ENCODE assay signal across 9 cellular contexts in genomic region chr4:31674313-31674947, GRCh38.
DNase-seq lines count a peak whose midpoint lies in the region; ATAC-seq and TF ChIP-seq lines count a peak whose summit lies in the region.
"Had no signal": no experiment of that assay in that cellular context is flagged by ENCODE, and none has a peak within 500 bp of the region (broad histone marks: within the 10 kb centered on the region; RNA-seq: fewer than 3 reads in every experiment).

No MANE protein-coding gene starts in this region.

- H3K4me2 ChIP-seq in neural cell (ENCODE audit: low read length), result no peak overlapping the region

- no peak overlapping the region for H2AFZ ChIP-seq in neural cell (ENCODE audit: low read depth, low read length)

- H3K27me3 ChIP-seq in neural cell (ENCODE audit: insufficient read depth, low read depth, low read length), result no peaks in the 10 kb centered on the region

- no peaks in the 10 kb centered on the region for H4K20me1 ChIP-seq in neural cell (ENCODE audit: insufficient read depth)

- TF ChIP-seq CTCF in LNCaP clone FGC (IDR thresholded peaks at IDR 0.05; ENCODE audit: control insufficient read depth, extremely low read depth, insufficient read depth) (peak; percentile 61), neural cell (IDR thresholded peaks at IDR 0.05; ENCODE audit: poor library complexity, severe bottlenecking) (peak; percentile 18)

- no peaks in the 10 kb centered on the region for H3K4me1 Mint-ChIP-seq in stimulated activated naive CD8-positive, alpha-beta T cell treated with anti-CD3 and anti-CD28 coated beads, Interleukin-15, amount 100 ng/mL, for 72 hours

- H3K27ac ChIP-seq in neural cell (ENCODE audit: low read length), result no peak overlapping the region

- DNase-seq in GM03348 (ENCODE audit: low spot score) (peak; percentile 57), LNCaP clone FGC (ENCODE audit: low read depth) (no peak), T47D (ENCODE audit: low read depth in 1 of 2, low spot score in 1 of 2) (peak; percentile 24 to 42), globus pallidus (ENCODE audit: low spot score) (no peak), medulla oblongata (ENCODE audit: extremely low spot score) (no peak), DMS153 (lab: John Stamatoyannopoulos, UW) (no peak)
- no peak for DNase-seq in stimulated activated naive CD8-positive, alpha-beta T cell treated with anti-CD3 and anti-CD28 coated beads, Interleukin-15, amount 100 ng/mL, for 72 hours
- DNase-seq: NCI-H1092 had no signal

- H3K9me3 ChIP-seq in neural cell (ENCODE audit: low read length), result no peaks in the 10 kb centered on the region

- no peak for TF ChIP-seq EP300 in neural cell (conservative IDR thresholded peaks at IDR 0.05; ENCODE audit: poor library complexity, severe bottlenecking)

- no peak for TF ChIP-seq RAD21 in neural cell (conservative IDR thresholded peaks at IDR 0.05)

- H3K9me2 ChIP-seq in neural cell (ENCODE audit: insufficient read depth, low read length), result no peaks in the 10 kb centered on the region

- peaks cover 0 to 7% of the 10 kb centered on the region in 2 donors for H3K9me3 Mint-ChIP-seq in stimulated activated naive CD8-positive, alpha-beta T cell treated with anti-CD3 and anti-CD28 coated beads, Interleukin-15, amount 100 ng/mL, for 72 hours

- H3K9ac ChIP-seq in neural cell (ENCODE audit: low read length), result no peak overlapping the region

- no peak overlapping the region for H3K4me3 Mint-ChIP-seq in stimulated activated naive CD8-positive, alpha-beta T cell treated with anti-CD3 and anti-CD28 coated beads, Interleukin-15, amount 100 ng/mL, for 72 hours

- no peaks in the 10 kb centered on the region for H3K79me2 ChIP-seq in neural cell (replicated peaks; ENCODE audit: insufficient read depth, low read length)

- no peak overlapping the region for H3K27ac Mint-ChIP-seq in stimulated activated naive CD8-positive, alpha-beta T cell treated with anti-CD3 and anti-CD28 coated beads, Interleukin-15, amount 100 ng/mL, for 72 hours

- H3K4me3 ChIP-seq in LNCaP clone FGC (ENCODE audit: low read depth, low read length), result no peak overlapping the region
- no peak overlapping the region for H3K4me3 ChIP-seq in neural cell (ENCODE audit: low read length)

- H3F3A ChIP-seq in neural cell (ENCODE audit: insufficient read depth, low read length, poor library complexity, severe bottlenecking), result no peaks in the 10 kb centered on the region

- no peak for ATAC-seq in stimulated activated naive CD8-positive, alpha-beta T cell treated with anti-CD3 and anti-CD28 coated beads, Interleukin-15, amount 100 ng/mL, for 72 hours

- H3K27me3 Mint-ChIP-seq in stimulated activated naive CD8-positive, alpha-beta T cell treated with anti-CD3 and anti-CD28 coated beads, Interleukin-15, amount 100 ng/mL, for 72 hours, result no peaks in the 10 kb centered on the region

- in situ Hi-C loops in T47D (cut with HindIII; ENCODE audit: low pct_unique_long_range_greater_than_20kb, low sequenced_read_pairs), result no loop called here

- H3K36me3 ChIP-seq in neural cell (ENCODE audit: insufficient read depth, low read length), result no peaks in the 10 kb centered on the region

TF ChIP-seq in neural cell, 6 proteins besides CTCF, POLR2A, EP300 and RAD21:
- TF ChIP-seq TAF1 (IDR thresholded peaks at IDR 0.05; ENCODE audit: low read depth) (no peak), SMC3 (conservative IDR thresholded peaks at IDR 0.05; ENCODE audit: poor library complexity) (peak; percentile 17)

Comparison
In these comparisons a context has a peak if more than half of its experiments do, and no peak if none do; other contexts are left out.
1. DNase-seq: peak in GM03348 (single experiment) and T47D (2 of 2); none in LNCaP clone FGC (single experiment), globus pallidus (single experiment), medulla oblongata (single experiment), DMS153 (single experiment) and stimulated activated naive CD8-positive, alpha-beta T cell treated with anti-CD3 and anti-CD28 coated beads, Interleukin-15, amount 100 ng/mL, for 72 hours (0 of 2).